ENCODE assay signal across 16 cellular contexts in the genomic region with DNA sequence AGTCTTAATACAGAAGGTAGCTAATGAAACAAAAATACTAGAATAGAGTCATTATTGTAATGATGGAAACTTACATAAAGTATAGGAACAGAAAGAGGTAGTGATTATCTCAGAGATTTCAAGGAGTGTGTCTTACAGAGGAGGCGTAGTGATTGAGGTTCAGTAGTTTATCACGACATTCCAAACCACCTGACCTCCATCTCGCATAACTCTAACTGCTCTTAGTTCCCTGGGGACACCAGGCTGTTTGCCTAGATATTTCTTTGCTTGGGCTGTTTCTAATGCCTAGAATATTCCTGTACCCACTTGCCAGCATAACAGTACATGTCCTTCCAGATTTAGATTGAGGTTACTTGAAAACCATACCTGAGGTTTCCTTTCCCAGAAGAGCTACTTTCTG. TPM values are rescaled to one million over a fixed set of nuclear protein-coding genes. Genes with fewer than 3 reads are reported as not detected.
DNase-seq lines count a peak whose midpoint lies in the region; ATAC-seq and TF ChIP-seq lines count a peak whose summit lies in the region.
"Had no signal": no experiment of that assay in that cellular context is flagged by ENCODE, and none has a peak within 500 bp of the region (broad histone marks: within the 10 kb centered on the region; RNA-seq: fewer than 3 reads in every experiment).

No MANE protein-coding gene starts in this region.

- POLR2A ChIA-PET in CD8-positive, alpha-beta memory T cell (lab: Charles Lee), result no interaction called here
- POLR2A ChIA-PET in activated B cell treated with CpG ODN at 0.5 μM for 24 hours (lab: Charles Lee), result no interaction called here

- no peaks in the 10 kb centered on the region for H3K27me3 Mint-ChIP-seq in CD8-positive, alpha-beta memory T cell
- H3K27me3 Mint-ChIP-seq in activated B cell treated with CpG ODN at 0.5 μM for 24 hours (no peaks in the 10 kb centered on the region), memory B cell (no peaks in the 10 kb centered on the region)

- ATAC-seq in GM19395 (IDR thresholded peaks at IDR 0.05; ENCODE audit: unreplicated experiment) (peak; percentile 34), activated B cell treated with CpG ODN at 0.5 μM for 24 hours (ENCODE audit: low read depth) (no peak), memory B cell (ENCODE audit: low read depth) (no peak), HG03521 (IDR thresholded peaks at IDR 0.05; ENCODE audit: unreplicated experiment) (no peak), sciatic nerve (no peak)

- no peaks in the 10 kb centered on the region for H3K36me3 ChIP-seq in CD8-positive, alpha-beta memory T cell (ENCODE audit: insufficient read depth, low read length)
- H3K36me3 ChIP-seq in thyroid gland, result no peaks in the 10 kb centered on the region
- H3K36me3 ChIP-seq: WERI-Rb-1 had no signal

- no peak overlapping the region for H3K27ac ChIP-seq in CD8-positive, alpha-beta memory T cell (ENCODE audit: low read depth, low read length)
- no peak overlapping the region for H3K27ac ChIP-seq in thyroid gland
- H3K27ac ChIP-seq: HL-60, WERI-Rb-1 had no signal

- H3K27ac Mint-ChIP-seq in CD8-positive, alpha-beta memory T cell, result peak overlapping the region in 7 of 8 donors; percentile 19 to 89 (median 72)
- H3K27ac Mint-ChIP-seq in activated B cell treated with CpG ODN at 0.5 μM for 24 hours, result peak overlapping the region; percentile 16
- H3K27ac Mint-ChIP-seq in memory B cell, result peak overlapping the region; percentile 89
- H3K27ac Mint-ChIP-seq: H9 had no signal

- peak overlapping the region in 6 of 7 donors; percentile 42 to 63 (median 58) for H3K4me3 Mint-ChIP-seq in CD8-positive, alpha-beta memory T cell
- H3K4me3 Mint-ChIP-seq in activated B cell treated with CpG ODN at 0.5 μM for 24 hours, result no peak overlapping the region
- peak overlapping the region; percentile 17 for H3K4me3 Mint-ChIP-seq in memory B cell
- H3K4me3 Mint-ChIP-seq: H9 had no signal

- H3K4me3 ChIP-seq in CD8-positive, alpha-beta memory T cell (ENCODE audit: low read length), result no peak overlapping the region
- no peak overlapping the region for H3K4me3 ChIP-seq in thyroid gland (replicated peaks in 1 of 3)

- H3K9me3 Mint-ChIP-seq in CD8-positive, alpha-beta memory T cell, result no peaks in the 10 kb centered on the region
- no peaks in the 10 kb centered on the region for H3K9me3 Mint-ChIP-seq in activated B cell treated with CpG ODN at 0.5 μM for 24 hours
- no peaks in the 10 kb centered on the region for H3K9me3 Mint-ChIP-seq in memory B cell

- peaks cover 14% of the 10 kb centered on the region for H3K4me1 ChIP-seq in CD8-positive, alpha-beta memory T cell (ENCODE audit: insufficient read depth, low read length)
- H3K4me1 ChIP-seq in thyroid gland, result no peaks in the 10 kb centered on the region

- peaks cover 55 to 76% (median 68%) of the 10 kb centered on the region in 3 donors for H3K4me1 Mint-ChIP-seq in CD8-positive, alpha-beta memory T cell
- peaks cover 59% of the 10 kb centered on the region for H3K4me1 Mint-ChIP-seq in activated B cell treated with CpG ODN at 0.5 μM for 24 hours
- peaks cover 24% of the 10 kb centered on the region for H3K4me1 Mint-ChIP-seq in memory B cell

- peaks cover 0 to 11% (median 0%) of the 10 kb centered on the region in 3 donors for H3K36me3 Mint-ChIP-seq in CD8-positive, alpha-beta memory T cell
- H3K36me3 Mint-ChIP-seq in activated B cell treated with CpG ODN at 0.5 μM for 24 hours (ENCODE audit: low read depth) (peaks cover 16% of the 10 kb centered on the region), memory B cell (peaks cover 4% of the 10 kb centered on the region)

- WGBS in thyroid gland, 2 donors, result 69 to 74% methylated on average over 3 of the region's 3 CpGs

- TF ChIP-seq POLR2A in thyroid gland (IDR thresholded peaks at IDR 0.05), result no peak

- DNase-seq in CD8-positive, alpha-beta memory T cell, result no peak
- no peak for DNase-seq in activated B cell treated with CpG ODN at 0.5 μM for 24 hours
- no peak for DNase-seq in memory B cell (ENCODE audit: low spot score in 2 of 2)
- DNase-seq in thyroid gland, result no peak
- DNase-seq in sciatic nerve (ENCODE audit: low spot score), result no peak
- DNase-seq: amygdala, cortex of kidney, DMS79, H9, NCI-H1436, NCI-H524, nucleus accumbens, WERI-Rb-1 had no signal

- intact Hi-C loops in activated B cell treated with CpG ODN at 0.5 μM for 24 hours (cut with micrococcal nuclease) (no loop called here), thyroid gland (cut with DNase I) (no loop called here), sciatic nerve (cut with DNase I) (no loop called here)

- H3K27me3 ChIP-seq in CD8-positive, alpha-beta memory T cell (ENCODE audit: insufficient read depth, low read length, poor library complexity, severe bottlenecking), result no peaks in the 10 kb centered on the region
- no peaks in the 10 kb centered on the region for H3K27me3 ChIP-seq in thyroid gland

- TF ChIP-seq CTCF in activated B cell treated with CpG ODN at 0.5 μM for 24 hours (IDR thresholded peaks at IDR 0.05), result no peak
- TF ChIP-seq CTCF in thyroid gland (IDR thresholded peaks at IDR 0.05), result no peak

- CTCF ChIA-PET in CD8-positive, alpha-beta memory T cell (lab: Charles Lee), result no interaction called here
- CTCF ChIA-PET in activated B cell treated with CpG ODN at 0.5 μM for 24 hours (lab: Charles Lee), result interaction anchor here (0.6 kb wide), 1 partner anchor 280 kb away, joined by 3 read pairs; no protein-coding TSS in a partner anchor

- no peaks in the 10 kb centered on the region for H3K9me3 ChIP-seq in CD8-positive, alpha-beta memory T cell (ENCODE audit: low read length)
- no peaks in the 10 kb centered on the region for H3K9me3 ChIP-seq in thyroid gland

RNA-seq across cellular contexts. Expression of a gene that starts 29.1 kb away (rescaled TPM):
- 100 to 1,000 TPM; 116 to 122 TPM for total RNA-seq in CD8-positive, alpha-beta memory T cell
- polyA plus RNA-seq in CD8-positive, alpha-beta memory T cell, result 62.0 TPM
- total RNA-seq in activated B cell treated with CpG ODN at 0.5 μM for 24 hours, result 84.0 and 86.6 TPM in 2 replicates
- total RNA-seq in thyroid gland, result 100 to 1,000 TPM in 3 of 4 donors, 10 to 100 TPM in 1; 88.0 to 108 (median 104) TPM
- 98.2 TPM for total RNA-seq in sciatic nerve

Comparison
In these comparisons a context has a peak if more than half of its experiments do, and no peak if none do; other contexts are left out.
1. H3K27ac Mint-ChIP-seq: peak in every context shown above with its lines; median percentile 89 in memory B cell; 72 in CD8-positive, alpha-beta memory T cell; 16 in activated B cell treated with CpG ODN at 0.5 μM for 24 hours.